1 cellular context compared by ENCODE assay signal in genomic region chr1:31788138-31788824, GRCh38.
A peak's percentile ranks its signal among the peaks of the same experiment; 100 is the strongest.
TF ChIP-seq lines count a peak whose summit lies in the region.

No MANE protein-coding gene starts in this region.

TF ChIP-seq in K562, 482 proteins besides CTCF, POLR2A, EP300 and RAD21 (continued from another document and continues in another):
- peak; percentile 81 for TF ChIP-seq SAP30 (IDR thresholded peaks at IDR 0.05; ENCODE audit: borderline replicate concordance, insufficient read depth, low read depth, low read length, poor library complexity, severe bottlenecking)
- TF ChIP-seq EP400 (IDR thresholded peaks at IDR 0.05) = peak; percentile 89
- TF ChIP-seq HMG20B (CRISPR knock-in tag; IDR thresholded peaks at IDR 0.05) = no peak
- no peak for TF ChIP-seq CCAR2 (IDR thresholded peaks at IDR 0.05; ENCODE audit: low read depth, low read length)
- TF ChIP-seq ZNF431 (CRISPR knock-in tag; IDR thresholded peaks at IDR 0.05) = peak; percentile 99
- TF ChIP-seq ID3 (CRISPR knock-in tag; IDR thresholded peaks at IDR 0.05) = no peak
- TF ChIP-seq ID3 (tag; IDR thresholded peaks at IDR 0.05) = peak; percentile 58; the same call in 1 of the 2 replicates
- no peak for TF ChIP-seq MECOM (CRISPR knock-in tag; IDR thresholded peaks at IDR 0.05)
- TF ChIP-seq FOS (IDR thresholded peaks at IDR 0.05; ENCODE audit: extremely low read depth, insufficient read length) = no peak
- peak; percentile 45; the same call in 1 of the 2 replicates for TF ChIP-seq HCFC1 (IDR thresholded peaks at IDR 0.05; ENCODE audit: low read depth, low read length)
- no peak for TF ChIP-seq HOMEZ (CRISPR knock-in tag; IDR thresholded peaks at IDR 0.05)
- no peak for TF ChIP-seq SFPQ (IDR thresholded peaks at IDR 0.05; ENCODE audit: low read depth, low read length)
- peak; percentile 90 for TF ChIP-seq GABPA (tag; conservative IDR thresholded peaks at IDR 0.05; ENCODE audit: low read depth)
- TF ChIP-seq GTF2E2 (tag; IDR thresholded peaks at IDR 0.05) = peak; percentile 90
- TF ChIP-seq PRMT5 (CRISPR knock-in tag; IDR thresholded peaks at IDR 0.05) = no peak
- no peak for TF ChIP-seq PHB2 (IDR thresholded peaks at IDR 0.05; ENCODE audit: low read depth)
- no peak for TF ChIP-seq COPS2 (conservative IDR thresholded peaks at IDR 0.05)
- peak; percentile 24 for TF ChIP-seq BRD9 (IDR thresholded peaks at IDR 0.05; ENCODE audit: low read depth, partially characterized antibody)
- TF ChIP-seq ZNF41 (CRISPR knock-in tag; conservative IDR thresholded peaks at IDR 0.05) = no peak
- TF ChIP-seq HIVEP1 (CRISPR knock-in tag; IDR thresholded peaks at IDR 0.05) = 0 out of 2 replicates have a peak, but pooled peaks have one; percentile 18
- TF ChIP-seq ESRRA (IDR thresholded peaks at IDR 0.05; ENCODE audit: borderline replicate concordance, low read depth) = peak; percentile 21; the same call in 1 of the 2 replicates
- no peak for TF ChIP-seq ZNF512 (tag; IDR thresholded peaks at IDR 0.05)
- no peak for TF ChIP-seq EGR1 (conservative IDR thresholded peaks at IDR 0.05)
- no peak for TF ChIP-seq NCOA2 (IDR thresholded peaks at IDR 0.05; ENCODE audit: partially characterized antibody in 2 of 2)
- TF ChIP-seq RFX5 (IDR thresholded peaks at IDR 0.05; ENCODE audit: low read depth, low read length) = peak; percentile 52; the same call in 1 of the 2 replicates
- TF ChIP-seq KLF1 (tag; IDR thresholded peaks at IDR 0.05) = 0 out of 2 replicates have a peak, but pooled peaks have one; percentile 26
- TF ChIP-seq SUPT5H (IDR thresholded peaks at IDR 0.05) = peak; percentile 87
- no peak for TF ChIP-seq RBM34 (IDR thresholded peaks at IDR 0.05; ENCODE audit: borderline replicate concordance, insufficient read depth, low read length)
- TF ChIP-seq NR1H2 (CRISPR knock-in tag; IDR thresholded peaks at IDR 0.05) = no peak
- TF ChIP-seq ZNF76 (CRISPR knock-in tag; IDR thresholded peaks at IDR 0.05; ENCODE audit: borderline replicate concordance) = no peak
- peak; percentile 48; the same call in 1 of the 2 replicates for TF ChIP-seq ZNF263 (CRISPR knock-in tag; IDR thresholded peaks at IDR 0.05; ENCODE audit: borderline replicate concordance)
- TF ChIP-seq AFF1 (IDR thresholded peaks at IDR 0.05; ENCODE audit: low read depth in 1 of 2, partially characterized antibody in 2 of 2) = peak in 1 of 2 experiments; percentile 60
- peak; percentile 70; the same call in 1 of the 2 replicates for TF ChIP-seq NFRKB (IDR thresholded peaks at IDR 0.05; ENCODE audit: low read depth)
- TF ChIP-seq PHB (CRISPR knock-in tag; IDR thresholded peaks at IDR 0.05) = 0 out of 2 replicates have a peak, but pooled peaks have one; percentile 39
- TF ChIP-seq ZNF696 (CRISPR knock-in tag; conservative IDR thresholded peaks at IDR 0.05) = no peak
- TF ChIP-seq TAL1 (IDR thresholded peaks at IDR 0.05) = no peak
- no peak for TF ChIP-seq ZNF75A (CRISPR knock-in tag; IDR thresholded peaks at IDR 0.05)
- TF ChIP-seq SMARCC2 (IDR thresholded peaks at IDR 0.05; ENCODE audit: low read depth) = no peak
- no peak for TF ChIP-seq ZBTB12 (CRISPR knock-in tag; IDR thresholded peaks at IDR 0.05)
- no peak for TF ChIP-seq TEAD2 (tag; IDR thresholded peaks at IDR 0.05)
- TF ChIP-seq ZBTB7A (IDR thresholded peaks at IDR 0.05; ENCODE audit: borderline replicate concordance, control insufficient read depth, low read depth, low read length) = peak; percentile 38; the same call in 1 of the 2 replicates
- 0 out of 2 replicates have a peak, but pooled peaks have one; percentile 14 for TF ChIP-seq KDM2B (CRISPR knock-in tag; IDR thresholded peaks at IDR 0.05)
- peak; percentile 67 for TF ChIP-seq CREM (IDR thresholded peaks at IDR 0.05; ENCODE audit: low read depth)
- no peak for TF ChIP-seq HNRNPL (IDR thresholded peaks at IDR 0.05; ENCODE audit: low read depth, low read length)
- TF ChIP-seq POLR2AphosphoS5 (IDR thresholded peaks at IDR 0.05; ENCODE audit: control insufficient read depth, insufficient read depth, low read depth, low read length) = 0 out of 2 replicates have a peak, but pooled peaks have one; percentile 65
- TF ChIP-seq GATA2 (CRISPR knock-in tag; IDR thresholded peaks at IDR 0.05) = no peak
- TF ChIP-seq TBP (optimal IDR thresholded peaks at IDR 0.05; ENCODE audit: low read depth, low read length) = peak; percentile 48
- no peak for TF ChIP-seq KAT8 (IDR thresholded peaks at IDR 0.05; ENCODE audit: low read depth)
- TF ChIP-seq MYC (IDR thresholded peaks at IDR 0.05; ENCODE audit: low read depth, low read length) = peak; percentile 79
- TF ChIP-seq MYC (CRISPR knock-in tag; IDR thresholded peaks at IDR 0.05; ENCODE audit: borderline replicate concordance, low read depth) = peak; percentile 36; the same call in 1 of the 2 replicates
- peak; percentile 42 for TF ChIP-seq SP2 (IDR thresholded peaks at IDR 0.05; ENCODE audit: extremely low read depth, low read depth, low read length, poor library complexity, severe bottlenecking)
- peak in 1 of 3 experiments; percentile 92; a peak in 2 of 6 replicates for TF ChIP-seq ZBTB11 (CRISPR knock-in tag; IDR thresholded peaks at IDR 0.05)
- peak; percentile 0 for TF ChIP-seq ZFP36 (IDR thresholded peaks at IDR 0.05; ENCODE audit: low read depth, low read length, partially characterized antibody)
- TF ChIP-seq ZBTB34 (CRISPR knock-in tag; IDR thresholded peaks at IDR 0.05) = no peak
- TF ChIP-seq HDAC3 (IDR thresholded peaks at IDR 0.05; ENCODE audit: borderline replicate concordance, partially characterized antibody) = no peak
